4 cellular contexts compared by ENCODE assay signal in genomic region chr1:117198097-117198496, GRCh38. TPM values are rescaled to one million over a fixed set of nuclear protein-coding genes. Genes with fewer than 3 reads are reported as not detected.
"Had no signal": no experiment of that assay in that cellular context is flagged by ENCODE, and none has a peak within 500 bp of the region (broad histone marks: within the 10 kb centered on the region; RNA-seq: fewer than 3 reads in every experiment).

No MANE protein-coding gene starts in this region.

- DNase-seq: GDM1, GF-D8 had no signal

- H3K4me3 ChIP-seq: GM12878 had no signal

- ATAC-seq: GM12878 had no signal

RNA-seq across cellular contexts. Expression of gene VTCN1, which starts 12.6 kb away (rescaled TPM):
- total RNA-seq: G401, GM12878 had no signal
- polyA plus RNA-seq: GM12878 had no signal
